ENCODE assay signal across 8 cellular contexts in genomic region chr9:124133752-124134151, GRCh38.
DNase-seq lines count a peak whose midpoint lies in the region; ATAC-seq and TF ChIP-seq lines count a peak whose summit lies in the region.

No MANE protein-coding gene starts in this region.

- POLR2A ChIA-PET in WTC11 (lab: Charles Lee) = no interaction called here
- POLR2A ChIA-PET in CD8-positive, alpha-beta memory T cell (lab: Charles Lee) = no interaction called here

- intact Hi-C loops in left colon (cut with DNase I, micrococcal nuclease) = loop anchor here (5.0 to 10.0 kb wide), 2 partner anchors 189 to 191 kb away; no protein-coding TSS in a partner anchor

- no peak overlapping the region for H3K27ac Mint-ChIP-seq in WTC11
- H3K27ac Mint-ChIP-seq in T-helper 2 cell treated with Interferon-gamma antibody and Interleukin-4, amounts not matched to agents 5 μg/mL and 100 μg/mL, for 36 hours = no peak overlapping the region
- H3K27ac Mint-ChIP-seq in CD8-positive, alpha-beta memory T cell = no peak overlapping the region

- peak; percentile 67 for DNase-seq in DMS53 (lab: John Stamatoyannopoulos, UW)
- peak; percentile 53 for DNase-seq in WTC11 (ENCODE audit: low spot score)
- DNase-seq in left colon = peak; percentile 40 to 76
- no peak for DNase-seq in T-helper 2 cell treated with Interferon-gamma antibody and Interleukin-4, amounts not matched to agents 5 μg/mL and 100 μg/mL, for 36 hours (ENCODE audit: low spot score)
- no peak for DNase-seq in effector CD8-positive, alpha-beta T cell (lab: John Stamatoyannopoulos, UW)
- DNase-seq in central memory CD4-positive, alpha-beta T cell = no peak
- DNase-seq in CD8-positive, alpha-beta memory T cell = no peak

- ATAC-seq in HG02678 (IDR thresholded peaks at IDR 0.05; ENCODE audit: unreplicated experiment) (peak; percentile 55), WTC11 (peak; percentile 78), left colon (peak; percentile 99)

- no peaks in the 10 kb centered on the region for H3K36me3 Mint-ChIP-seq in WTC11
- no peaks in the 10 kb centered on the region for H3K36me3 Mint-ChIP-seq in T-helper 2 cell treated with Interferon-gamma antibody and Interleukin-4, amounts not matched to agents 5 μg/mL and 100 μg/mL, for 36 hours (ENCODE audit: low read depth)
- H3K36me3 Mint-ChIP-seq in CD8-positive, alpha-beta memory T cell = no peaks in the 10 kb centered on the region

- H3K27ac ChIP-seq in CD8-positive, alpha-beta memory T cell (ENCODE audit: low read depth, low read length) = no peak overlapping the region

- H3K36me3 ChIP-seq in CD8-positive, alpha-beta memory T cell (ENCODE audit: insufficient read depth, low read length) = no peaks in the 10 kb centered on the region

- no peaks in the 10 kb centered on the region for H3K9me3 ChIP-seq in CD8-positive, alpha-beta memory T cell (ENCODE audit: low read length)

- CTCF ChIA-PET in WTC11 (lab: Charles Lee) = interaction anchor here (0.6 to 1.4 kb wide), 8 partner anchors 13 to 409 kb away, joined by 3 to 6 read pairs (median 3); no protein-coding TSS in a partner anchor
- CTCF ChIA-PET in CD8-positive, alpha-beta memory T cell (lab: Charles Lee) = no interaction called here

- no peaks in the 10 kb centered on the region for H3K4me1 Mint-ChIP-seq in WTC11
- no peaks in the 10 kb centered on the region for H3K4me1 Mint-ChIP-seq in T-helper 2 cell treated with Interferon-gamma antibody and Interleukin-4, amounts not matched to agents 5 μg/mL and 100 μg/mL, for 36 hours (ENCODE audit: low read depth)
- H3K4me1 Mint-ChIP-seq in CD8-positive, alpha-beta memory T cell = peaks cover 0 to 1% (median 0%) of the 10 kb centered on the region in 3 donors

- no peaks in the 10 kb centered on the region for H3K9me3 Mint-ChIP-seq in WTC11
- H3K9me3 Mint-ChIP-seq in T-helper 2 cell treated with Interferon-gamma antibody and Interleukin-4, amounts not matched to agents 5 μg/mL and 100 μg/mL, for 36 hours = no peaks in the 10 kb centered on the region
- H3K9me3 Mint-ChIP-seq in CD8-positive, alpha-beta memory T cell = no peaks in the 10 kb centered on the region

- no peak for TF ChIP-seq CTCF in WTC11 (IDR thresholded peaks at IDR 0.05)

- H3K27me3 Mint-ChIP-seq in WTC11 (ENCODE audit: low read depth) = no peaks in the 10 kb centered on the region; the same call in 1 of the 2 replicates
- H3K27me3 Mint-ChIP-seq in T-helper 2 cell treated with Interferon-gamma antibody and Interleukin-4, amounts not matched to agents 5 μg/mL and 100 μg/mL, for 36 hours (ENCODE audit: low read depth) = peaks cover 3% of the 10 kb centered on the region
- peaks cover 0 to 7% of the 10 kb centered on the region in 2 donors for H3K27me3 Mint-ChIP-seq in CD8-positive, alpha-beta memory T cell

- H3K27me3 ChIP-seq in CD8-positive, alpha-beta memory T cell (ENCODE audit: insufficient read depth, low read length, poor library complexity, severe bottlenecking) = no peaks in the 10 kb centered on the region

- no peak overlapping the region for H3K4me3 Mint-ChIP-seq in WTC11
- no peak overlapping the region for H3K4me3 Mint-ChIP-seq in T-helper 2 cell treated with Interferon-gamma antibody and Interleukin-4, amounts not matched to agents 5 μg/mL and 100 μg/mL, for 36 hours
- peak overlapping the region in 1 of 7 donors; percentile 26 for H3K4me3 Mint-ChIP-seq in CD8-positive, alpha-beta memory T cell

- no peaks in the 10 kb centered on the region for H3K4me1 ChIP-seq in CD8-positive, alpha-beta memory T cell (ENCODE audit: insufficient read depth, low read length)

- H3K4me3 ChIP-seq in CD8-positive, alpha-beta memory T cell (ENCODE audit: low read length) = no peak overlapping the region

TF ChIP-seq in WTC11, 78 proteins besides CTCF, POLR2A, EP300 and RAD21:
- TF ChIP-seq ZNF121 (CRISPR knock-in tag; IDR thresholded peaks at IDR 0.05) = 0 out of 2 replicates have a peak, but pooled peaks have one; percentile 28
- TF ChIP-seq, protein P1, sequence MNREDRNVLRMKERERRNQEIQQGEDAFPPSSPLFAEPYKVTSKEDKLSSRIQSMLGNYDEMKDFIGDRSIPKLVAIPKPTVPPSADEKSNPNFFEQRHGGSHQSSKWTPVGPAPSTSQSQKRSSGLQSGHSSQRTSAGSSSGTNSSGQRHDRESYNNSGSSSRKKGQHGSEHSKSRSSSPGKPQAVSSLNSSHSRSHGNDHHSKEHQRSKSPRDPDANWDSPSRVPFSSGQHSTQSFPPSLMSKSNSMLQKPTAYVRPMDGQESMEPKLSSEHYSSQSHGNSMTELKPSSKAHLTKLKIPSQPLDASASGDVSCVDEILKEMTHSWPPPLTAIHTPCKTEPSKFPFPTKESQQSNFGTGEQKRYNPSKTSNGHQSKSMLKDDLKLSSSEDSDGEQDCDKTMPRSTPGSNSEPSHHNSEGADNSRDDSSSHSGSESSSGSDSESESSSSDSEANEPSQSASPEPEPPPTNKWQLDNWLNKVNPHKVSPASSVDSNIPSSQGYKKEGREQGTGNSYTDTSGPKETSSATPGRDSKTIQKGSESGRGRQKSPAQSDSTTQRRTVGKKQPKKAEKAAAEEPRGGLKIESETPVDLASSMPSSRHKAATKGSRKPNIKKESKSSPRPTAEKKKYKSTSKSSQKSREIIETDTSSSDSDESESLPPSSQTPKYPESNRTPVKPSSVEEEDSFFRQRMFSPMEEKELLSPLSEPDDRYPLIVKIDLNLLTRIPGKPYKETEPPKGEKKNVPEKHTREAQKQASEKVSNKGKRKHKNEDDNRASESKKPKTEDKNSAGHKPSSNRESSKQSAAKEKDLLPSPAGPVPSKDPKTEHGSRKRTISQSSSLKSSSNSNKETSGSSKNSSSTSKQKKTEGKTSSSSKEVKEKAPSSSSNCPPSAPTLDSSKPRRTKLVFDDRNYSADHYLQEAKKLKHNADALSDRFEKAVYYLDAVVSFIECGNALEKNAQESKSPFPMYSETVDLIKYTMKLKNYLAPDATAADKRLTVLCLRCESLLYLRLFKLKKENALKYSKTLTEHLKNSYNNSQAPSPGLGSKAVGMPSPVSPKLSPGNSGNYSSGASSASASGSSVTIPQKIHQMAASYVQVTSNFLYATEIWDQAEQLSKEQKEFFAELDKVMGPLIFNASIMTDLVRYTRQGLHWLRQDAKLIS (CRISPR knock-in tag; IDR thresholded peaks at IDR 0.05; ENCODE audit: borderline replicate concordance) = no peak

Comparison
In these comparisons a context has a peak if more than half of its experiments do, and no peak if none do; other contexts are left out.
1. DNase-seq: peak in DMS53 (single experiment), WTC11 (single experiment) and left colon (2 of 2); none in T-helper 2 cell treated with Interferon-gamma antibody and Interleukin-4, amounts not matched to agents 5 μg/mL and 100 μg/mL, for 36 hours (single experiment), effector CD8-positive, alpha-beta T cell (single experiment), central memory CD4-positive, alpha-beta T cell (single experiment) and CD8-positive, alpha-beta memory T cell (0 of 5).
2. Peak in every context shown above with its lines, with median percentiles within 50 percentile points of each other: ATAC-seq.